In genomic region chr17:76905836-76906235, GRCh38 we compare ENCODE assay signal across 7 cellular contexts. TPM values are rescaled to one million over a fixed set of nuclear protein-coding genes. Genes with fewer than 3 reads are reported as not detected.
"Had no signal": no experiment of that assay in that cellular context is flagged by ENCODE, and none has a peak within 500 bp of the region (broad histone marks: within the 10 kb centered on the region; RNA-seq: fewer than 3 reads in every experiment).

No MANE protein-coding gene starts in this region.

- H3K4me3 Mint-ChIP-seq: H9 had no signal

- DNase-seq: GOT3, H9, HCEC 1CT, IMR-90 had no signal

- H3K27ac Mint-ChIP-seq: H9 had no signal

- ATAC-seq: K562 had no signal

- H3K4me3 ChIP-seq: K562 had no signal

- FAIRE-seq: HTR-8/SVneo, K562 had no signal

RNA-seq across cellular contexts. Expression of gene MGAT5B, which starts 37.6 kb away (rescaled TPM):
- total RNA-seq: HT-29 had no signal
